Comparison of ENCODE assay signal across 20 cellular contexts in genomic region chr20:51287628-51288413, GRCh38.
A peak's percentile ranks its signal among the peaks of the same experiment; 100 is the strongest.
DNase-seq lines count a peak whose midpoint lies in the region.
"Had no signal": no experiment of that assay in that cellular context is flagged by ENCODE, and none has a peak within 500 bp of the region (broad histone marks: within the 10 kb centered on the region; RNA-seq: fewer than 3 reads in every experiment).

No MANE protein-coding gene starts in this region.

- H2BK120ac ChIP-seq in mesendoderm (ENCODE audit: low read depth, low read length): no peak overlapping the region

- H3K56ac ChIP-seq in mesendoderm (ENCODE audit: low read length): peak overlapping the region; percentile 17

- H3K4me1 ChIP-seq in mesendoderm (ENCODE audit: control insufficient read depth, low read depth, low read length): peaks cover 15% of the 10 kb centered on the region
- H3K4me1 ChIP-seq: SJSA1 had no signal

- no peak overlapping the region for H4K5ac ChIP-seq in mesendoderm (ENCODE audit: low read length)

- no peak overlapping the region for H4K8ac ChIP-seq in mesendoderm (ENCODE audit: low read depth, low read length)

- no peaks in the 10 kb centered on the region for H3K79me2 ChIP-seq in mesendoderm (ENCODE audit: control insufficient read depth, insufficient read depth, low read length)

- H2BK5ac ChIP-seq in mesendoderm (ENCODE audit: low read length): no peak overlapping the region

- WGBS in mesendoderm (ENCODE audit: extremely low coverage, insufficient coverage, low lambda C conversion rate): no CpG with 5 or more reads among the region's 5 CpGs

- H3K79me1 ChIP-seq in mesendoderm (ENCODE audit: low read length): no peaks in the 10 kb centered on the region

- H2AK5ac ChIP-seq in mesendoderm (ENCODE audit: low read length): peak overlapping the region; percentile 15

- no peak overlapping the region for H3K9ac ChIP-seq in mesendoderm (ENCODE audit: low read length)

- H2BK15ac ChIP-seq in mesendoderm (replicated peaks; ENCODE audit: low read depth): no peak overlapping the region

- H3K18ac ChIP-seq in mesendoderm (ENCODE audit: low read length): no peak overlapping the region

- H3K36me3 ChIP-seq in mesendoderm (ENCODE audit: control insufficient read depth, insufficient read depth, low read length): no peaks in the 10 kb centered on the region
- H3K36me3 ChIP-seq: SJSA1 had no signal

- no peak overlapping the region for H3K4ac ChIP-seq in mesendoderm (ENCODE audit: low read depth, low read length)

- no peak overlapping the region for H3K27ac ChIP-seq in mesendoderm (ENCODE audit: low read depth, low read length)
- H3K27ac ChIP-seq: PC-9, SJSA1 had no signal

- peak; percentile 31 for DNase-seq in Ammon's horn (ENCODE audit: low spot score)
- peak; percentile 61 for DNase-seq in RPMI7951 (ENCODE audit: low read depth)
- DNase-seq in mesendoderm: no peak
- peak; percentile 18 for DNase-seq in superior temporal gyrus (ENCODE audit: extremely low spot score)
- no peak for DNase-seq in NCI-H2081 (lab: John Stamatoyannopoulos, UW)
- DNase-seq in activated T-cell treated with anti-CD3 and anti-CD28 coated beads, Interleukin-2, amount 50 U/mL, for 1 hour: no peak
- DNase-seq in HUDEP-2 (lab: John Stamatoyannopoulos, UW; ENCODE audit: unreplicated experiment in 76 of 76): no peak
- DNase-seq: Calu3; CD4-positive, alpha-beta T cell; DMS53; EL; GOT3; NCI-H1105 treated with DMSO at 0.1 percent for 48 hours; NCI-H1694; NCI-H2227 treated with DMSO at 0.1 percent for 48 hours; NCI-H510A treated with DMSO at 0.1 percent for 48 hours; PC-9 had no signal

- H3K23ac ChIP-seq in mesendoderm (ENCODE audit: low read length): no peak overlapping the region

- H3K27me3 ChIP-seq in mesendoderm (ENCODE audit: insufficient read depth, low read length, poor library complexity): no peaks in the 10 kb centered on the region

- no peak overlapping the region for H3K4me2 ChIP-seq in mesendoderm (ENCODE audit: low read length)
- H3K4me2 ChIP-seq: PC-9 had no signal

- H3K4me3 ChIP-seq in mesendoderm (ENCODE audit: low read length): no peak overlapping the region
- H3K4me3 ChIP-seq: GM12878, K562, PC-9, SJSA1 had no signal

Comparison
In these comparisons a context has a peak if more than half of its experiments do, and no peak if none do; other contexts are left out.
1. DNase-seq: peak in Ammon's horn (single experiment), RPMI7951 (single experiment) and superior temporal gyrus (single experiment); none in mesendoderm (single experiment), NCI-H2081 (0 of 2), activated T-cell treated with anti-CD3 and anti-CD28 coated beads, Interleukin-2, amount 50 U/mL, for 1 hour (single experiment) and HUDEP-2 (0 of 76).